1 cellular context compared by ENCODE assay signal in the genomic region with DNA sequence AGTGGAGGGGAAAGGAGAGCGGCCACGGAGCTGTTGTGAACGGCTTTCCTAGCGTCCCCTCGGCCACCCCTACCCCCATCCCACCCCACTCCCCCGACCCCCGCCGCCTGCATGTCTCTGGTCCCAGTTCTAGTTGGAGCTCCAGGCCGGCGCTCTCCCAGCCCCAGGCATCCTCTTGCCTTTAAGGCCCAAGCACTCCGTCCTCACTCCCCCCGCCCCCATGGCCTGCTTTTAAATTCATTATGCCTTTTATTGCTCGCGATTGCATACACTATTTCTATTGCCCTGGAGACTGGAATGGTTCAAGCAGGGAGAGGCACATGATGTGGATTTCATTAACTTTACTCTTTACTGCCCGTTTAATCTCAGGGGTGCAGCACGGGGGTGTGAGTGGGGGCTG.
TF ChIP-seq lines count a peak whose summit lies in the region.

No MANE protein-coding gene starts in this region.

TF ChIP-seq in SK-N-SH, 30 proteins besides CTCF, POLR2A, EP300 and RAD21 (continued from another document):
- TF ChIP-seq REST (IDR thresholded peaks at IDR 0.05; ENCODE audit: low read depth, low read length): no peak
- TF ChIP-seq EZH2phosphoT487 (IDR thresholded peaks at IDR 0.05; ENCODE audit: borderline replicate concordance, low read depth): no peak
- no peak for TF ChIP-seq YY1 (IDR thresholded peaks at IDR 0.05; ENCODE audit: low read depth)
- no peak for TF ChIP-seq SIN3A (IDR thresholded peaks at IDR 0.05; ENCODE audit: borderline replicate concordance, low read depth, low read length)
- no peak for TF ChIP-seq TEAD4 (IDR thresholded peaks at IDR 0.05; ENCODE audit: borderline replicate concordance, insufficient read depth)
- no peak for TF ChIP-seq RXRA (IDR thresholded peaks at IDR 0.05; ENCODE audit: borderline replicate concordance, low read depth)
- TF ChIP-seq, protein P1, sequence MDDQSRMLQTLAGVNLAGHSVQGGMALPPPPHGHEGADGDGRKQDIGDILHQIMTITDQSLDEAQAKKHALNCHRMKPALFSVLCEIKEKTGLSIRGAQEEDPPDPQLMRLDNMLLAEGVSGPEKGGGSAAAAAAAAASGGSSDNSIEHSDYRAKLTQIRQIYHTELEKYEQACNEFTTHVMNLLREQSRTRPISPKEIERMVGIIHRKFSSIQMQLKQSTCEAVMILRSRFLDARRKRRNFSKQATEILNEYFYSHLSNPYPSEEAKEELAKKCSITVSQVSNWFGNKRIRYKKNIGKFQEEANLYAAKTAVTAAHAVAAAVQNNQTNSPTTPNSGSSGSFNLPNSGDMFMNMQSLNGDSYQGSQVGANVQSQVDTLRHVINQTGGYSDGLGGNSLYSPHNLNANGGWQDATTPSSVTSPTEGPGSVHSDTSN (IDR thresholded peaks at IDR 0.05): no peak
